Comparison of ENCODE assay signal across 9 cellular contexts in the genomic region with DNA sequence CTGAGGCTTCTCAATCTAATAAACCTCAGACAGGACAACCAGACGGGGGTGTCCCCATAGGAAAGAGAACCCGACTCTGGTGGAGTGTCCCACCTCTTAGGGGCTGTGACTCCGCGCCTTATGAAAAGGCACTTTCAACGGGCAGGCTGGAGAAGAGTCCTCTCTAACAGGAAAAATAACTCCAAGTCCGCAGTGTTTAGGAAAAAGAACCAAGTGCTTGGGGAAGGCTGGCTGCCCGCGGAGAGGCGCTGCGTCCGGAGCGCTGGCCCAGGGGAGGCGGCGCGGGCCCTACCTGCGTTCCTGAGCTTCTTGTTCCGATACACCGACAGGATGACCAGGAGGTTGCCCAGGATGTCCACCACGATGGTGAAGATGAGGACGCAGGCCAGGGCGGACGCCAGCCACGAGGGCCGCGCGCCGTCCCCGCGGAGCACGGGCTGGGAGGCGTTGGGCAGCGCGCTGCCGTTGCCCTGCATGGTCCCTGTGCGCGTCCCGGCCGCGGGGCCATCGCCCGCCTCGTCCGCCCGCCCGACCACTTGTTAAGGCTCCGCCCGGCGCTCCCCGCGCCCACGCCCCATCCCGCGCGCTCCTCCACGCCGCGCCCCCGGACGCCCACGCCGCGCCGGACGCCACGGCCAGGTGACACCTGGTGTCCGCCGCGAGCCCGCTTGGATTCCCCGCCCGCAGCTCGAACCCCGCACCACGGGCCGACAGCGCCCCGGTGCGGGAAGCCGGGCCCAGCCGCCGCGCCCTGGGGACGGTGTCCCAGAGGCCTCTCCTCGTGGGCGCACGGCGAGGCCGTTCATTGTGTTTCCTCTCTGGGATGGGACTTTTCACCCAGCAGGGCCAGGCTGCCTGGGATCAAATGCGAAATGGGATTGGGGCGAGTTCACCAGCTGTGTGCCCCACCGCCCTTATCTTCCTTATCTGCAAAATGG. TPM values are rescaled to one million over a fixed set of nuclear protein-coding genes. Genes with fewer than 3 reads are reported as not detected.
A peak's percentile ranks its signal among the peaks of the same experiment; 100 is the strongest.
DNase-seq lines count a peak whose midpoint lies in the region; ATAC-seq and TF ChIP-seq lines count a peak whose summit lies in the region.
"Had no signal": no experiment of that assay in that cellular context is flagged by ENCODE, and none has a peak within 500 bp of the region (broad histone marks: within the 10 kb centered on the region; RNA-seq: fewer than 3 reads in every experiment).

A gene (minus strand): TSS at position 678 of the 938 bp plus-strand sequence. CDS start 202 bp downstream, at position 476.

- H3K27ac Mint-ChIP-seq in activated CD4-positive, alpha-beta T cell treated with anti-CD3 and anti-CD28 coated beads for 36 hours = no peak within 1 kb of the TSS

- H3K27me3 Mint-ChIP-seq in activated CD4-positive, alpha-beta T cell treated with anti-CD3 and anti-CD28 coated beads for 36 hours = peaks cover 22% of the 10 kb centered on the region

- H2AFZ ChIP-seq in hepatocyte = peak within 1 kb of the TSS; percentile 62

- in situ Hi-C loops in GM13976 (cut with MboI; ENCODE audit: low sequenced_read_pairs, unreplicated experiment) = no loop called here

- CTCF ChIA-PET in activated CD4-positive, alpha-beta T cell treated with anti-CD3 and anti-CD28 coated beads for 36 hours (lab: Charles Lee) = no interaction called here

- peaks cover 4% of the 10 kb centered on the region for H3K36me3 Mint-ChIP-seq in activated CD4-positive, alpha-beta T cell treated with anti-CD3 and anti-CD28 coated beads for 36 hours (ENCODE audit: low read depth)

- H3K27me3 ChIP-seq in SJCRH30 (no peaks in the 10 kb centered on the region), hepatocyte (peaks cover 53% of the 10 kb centered on the region)

- H3K4me1 Mint-ChIP-seq in activated CD4-positive, alpha-beta T cell treated with anti-CD3 and anti-CD28 coated beads for 36 hours = no peaks in the 10 kb centered on the region

- H3K9me2 ChIP-seq in hepatocyte (replicated peaks; ENCODE audit: insufficient read depth) = no peaks in the 10 kb centered on the region

- H3K9me3 ChIP-seq in SJCRH30 (replicated peaks) = no peaks in the 10 kb centered on the region
- no peaks in the 10 kb centered on the region for H3K9me3 ChIP-seq in hepatocyte (ENCODE audit: low read depth)

- peak; percentile 58 for DNase-seq in ELF-1 (ENCODE audit: low read depth, low spot score)
- DNase-seq in SJCRH30 = no peak
- peak; percentile 48 for DNase-seq in hepatocyte (ENCODE audit: low spot score)
- DNase-seq in retinal pigment epithelial cell (ENCODE audit: low read depth) = no peak
- no peak for DNase-seq in GM10266 (ENCODE audit: extremely low spot score)
- DNase-seq in activated CD4-positive, alpha-beta T cell treated with anti-CD3 and anti-CD28 coated beads for 36 hours = no peak
- no peak for DNase-seq in Ammon's horn (ENCODE audit: low spot score)
- no peak for DNase-seq in GM13976 (ENCODE audit: low spot score)
- DNase-seq: activated T-cell treated with anti-CD3 and anti-CD28 coated beads, Interleukin-2, amount 50 U/mL, for 48 hours had no signal

- H3K4me3 ChIP-seq in SJCRH30 = no peak within 1 kb of the TSS
- H3K4me3 ChIP-seq in hepatocyte = peak within 1 kb of the TSS; percentile 64
- peak within 1 kb of the TSS; percentile 34 for H3K4me3 ChIP-seq in retinal pigment epithelial cell (ENCODE audit: low read length)

- WGBS in hepatocyte (ENCODE audit: low lambda C conversion rate, missing lambda C conversion rate) = under 1% methylated on average over 51 of the region's 91 CpGs

- H3K36me3 ChIP-seq in SJCRH30 (no peaks in the 10 kb centered on the region), hepatocyte (replicated peaks; ENCODE audit: insufficient read depth, low read depth) (no peaks in the 10 kb centered on the region)

- H3K4me2 ChIP-seq in hepatocyte = peak within 1 kb of the TSS; percentile 98

- intact Hi-C loops in activated CD4-positive, alpha-beta T cell treated with anti-CD3 and anti-CD28 coated beads for 36 hours (cut with DNase I, micrococcal nuclease) = no loop called here

- H3K79me2 ChIP-seq in hepatocyte = no peaks in the 10 kb centered on the region

- H3K9me3 Mint-ChIP-seq in activated CD4-positive, alpha-beta T cell treated with anti-CD3 and anti-CD28 coated beads for 36 hours (ENCODE audit: low read depth) = peaks cover 2% of the 10 kb centered on the region

- peak within 1 kb of the TSS; percentile 94 for H3K27ac ChIP-seq in SJCRH30
- H3K27ac ChIP-seq in hepatocyte = no peak within 1 kb of the TSS

- POLR2A ChIA-PET in activated CD4-positive, alpha-beta T cell treated with anti-CD3 and anti-CD28 coated beads for 36 hours (lab: Charles Lee) = no interaction called here

- peaks cover 20% of the 10 kb centered on the region for H3K4me1 ChIP-seq in SJCRH30
- H3K4me1 ChIP-seq in hepatocyte (ENCODE audit: insufficient read depth) = peaks cover 5% of the 10 kb centered on the region

- TF ChIP-seq CTCF in hepatocyte (IDR thresholded peaks at IDR 0.05; ENCODE audit: poor library complexity) = no peak
- no peak for TF ChIP-seq CTCF in retinal pigment epithelial cell (conservative IDR thresholded peaks at IDR 0.05; ENCODE audit: low read depth, low read length)
- no peak for TF ChIP-seq CTCF in GM10266 (IDR thresholded peaks at IDR 0.05; ENCODE audit: control insufficient read depth, insufficient read depth, low read depth, missing control alignments)
- TF ChIP-seq CTCF in GM13976 (IDR thresholded peaks at IDR 0.05; ENCODE audit: borderline replicate concordance, control extremely low read depth, extremely low read depth, insufficient read depth, missing control alignments) = no peak

- no peaks in the 10 kb centered on the region for H4K20me1 ChIP-seq in hepatocyte (ENCODE audit: insufficient read depth, poor library complexity, severe bottlenecking)

- H3K4me3 Mint-ChIP-seq in activated CD4-positive, alpha-beta T cell treated with anti-CD3 and anti-CD28 coated beads for 36 hours = no peak within 1 kb of the TSS

- no peak for ATAC-seq in activated CD4-positive, alpha-beta T cell treated with anti-CD3 and anti-CD28 coated beads for 36 hours

RNA-seq across cellular contexts. Expression of the gene that starts here (rescaled TPM):
- not detected in 2 replicates for total RNA-seq in SJCRH30 (2014; rRNA removed; shearing (Covaris generic))
- total RNA-seq in hepatocyte = not detected in 2 replicates
- polyA plus RNA-seq in hepatocyte = 0.16 TPM in 1 of 2 replicates, not detected in the other
- total RNA-seq in activated CD4-positive, alpha-beta T cell treated with anti-CD3 and anti-CD28 coated beads for 36 hours = not detected

Comparison
In these comparisons a context has a peak if more than half of its experiments do, and no peak if none do; other contexts are left out.
1. Peak in DNase-seq, H3K4me3 ChIP-seq and H3K4me2 ChIP-seq in hepatocyte; RNA of the gene not detected or under 1 TPM.